ENCODE assay signal across 29 cellular contexts in the genomic region with DNA sequence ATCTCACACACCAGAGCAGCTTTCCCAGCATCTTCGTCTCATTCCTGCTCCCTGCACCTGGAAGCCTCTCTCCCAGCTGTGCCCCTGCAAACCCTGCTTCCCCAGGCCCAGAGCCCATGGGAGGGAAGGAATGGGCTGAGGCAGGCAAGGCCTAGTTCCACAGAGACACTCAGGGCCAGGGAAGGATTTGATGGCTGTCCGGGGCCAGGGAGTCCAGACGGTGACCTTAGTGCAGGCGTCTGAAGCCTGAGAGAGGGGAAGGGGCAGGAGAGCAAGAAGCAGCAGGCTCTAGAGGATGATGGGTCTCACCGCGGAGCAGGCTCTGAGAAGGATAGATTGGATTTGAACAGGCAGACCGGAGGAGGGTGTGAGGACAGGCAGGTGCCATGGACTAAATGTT. TPM values are rescaled to one million over a fixed set of nuclear protein-coding genes. Genes with fewer than 3 reads are reported as not detected.
"Had no signal": no experiment of that assay in that cellular context is flagged by ENCODE, and none has a peak within 500 bp of the region (broad histone marks: within the 10 kb centered on the region; RNA-seq: fewer than 3 reads in every experiment).

No MANE protein-coding gene starts in this region.

- H3K27me3 ChIP-seq: neural progenitor cell, ovary, stomach, testis, tibial artery, upper lobe of right lung had no signal

- H3K9me3 ChIP-seq: left ventricle myocardium inferior, ovary, prostate gland, stomach, testis, tibial artery, upper lobe of right lung had no signal

- H3K4me1 ChIP-seq: prostate gland had no signal

- H3K27ac ChIP-seq: left ventricle myocardium inferior, neural progenitor cell, ovary, prostate gland, skin epidermis, stomach, testis, tibial artery, upper lobe of right lung had no signal

- ATAC-seq: natural killer cell; right cardiac atrium; sciatic nerve; stimulated activated naive B cell treated with anti-CD40 and anti-IgM and Interleukin-4, amounts not matched to agents 10 μg/mL and 1 μg/mL and 100 μg/mL, for 72 hours; stimulated activated naive CD8-positive, alpha-beta T cell treated with anti-CD3 and anti-CD28 coated beads, Interleukin-15, Interleukin-2, amounts not matched to agents 100 U/mL and 50 U/mL, for 24 hours; upper lobe of right lung had no signal

- H3K9ac ChIP-seq: neural progenitor cell had no signal

- DNase-seq: hippocampal formation; left ventricle myocardium inferior; mesendoderm; naive B cell; natural killer cell; nephron progenitor cell; ovary; retina; right cardiac atrium; stimulated activated CD4-positive, alpha-beta T cell treated with anti-CD3 and anti-CD28 coated beads, Interleukin-12 subunit alpha, Interleukin-12 subunit beta, amount 100 ng/mL, for 4 hours; stimulated activated CD4-positive, alpha-beta T cell treated with anti-CD3 and anti-CD28 coated beads, Interleukin-15, amount 100 ng/mL, for 24 hours; stimulated activated CD4-positive, alpha-beta T cell treated with anti-CD3 and anti-CD28 coated beads, Interleukin-2, amount 100 ng/mL, for 24 hours; stimulated activated CD4-positive, alpha-beta T cell treated with anti-CD3 and anti-CD28 coated beads, Interleukin-4, amount 100 ng/mL, for 1 hour; stimulated activated naive B cell treated with anti-CD40 and anti-IgM and Interleukin-4, amounts not matched to agents 10 μg/mL and 1 μg/mL and 100 μg/mL, for 72 hours; stimulated activated naive CD8-positive, alpha-beta T cell treated with anti-CD3 and anti-CD28 coated beads, Interleukin-15, Interleukin-2, amounts not matched to agents 100 U/mL and 50 U/mL, for 24 hours; stomach; testis; tibial artery; trophoblast cell; upper lobe of right lung had no signal

- FAIRE-seq: urothelium cell line had no signal

- H3K4me3 ChIP-seq: left ventricle myocardium inferior, lung, neural progenitor cell, ovary, prostate gland, skin epidermis, stomach, testis, tibial artery, upper lobe of right lung had no signal

- H3K36me3 ChIP-seq: left ventricle myocardium inferior, neural progenitor cell, ovary, prostate gland, stomach, tibial artery, upper lobe of right lung had no signal

RNA-seq across cellular contexts. Expression of a gene that starts 22.2 kb away (rescaled TPM):
- total RNA-seq: kidney epithelial cell, lower leg skin, mononuclear cell, stomach had no signal

RNA-seq across cellular contexts. Expression of a gene that starts 44.6 kb away (rescaled TPM):
- total RNA-seq: mononuclear cell had no signal
